In genomic region chr1:161215079-161215478, GRCh38 we compare ENCODE assay signal across 11 cellular contexts. TPM values are rescaled to one million over a fixed set of nuclear protein-coding genes. Genes with fewer than 3 reads are reported as not detected.
DNase-seq lines count a peak whose midpoint lies in the region; ATAC-seq and TF ChIP-seq lines count a peak whose summit lies in the region.
"Had no signal": no experiment of that assay in that cellular context is flagged by ENCODE, and none has a peak within 500 bp of the region (broad histone marks: within the 10 kb centered on the region; RNA-seq: fewer than 3 reads in every experiment).

FCER1G (plus strand) TSS chr1:161215295; CDS start chr1:161215322, 27 bp downstream.

- peak in 2 of 4 donors; percentile 47 to 68 for TF ChIP-seq POLR2A in esophagus squamous epithelium (IDR thresholded peaks at IDR 0.05)
- TF ChIP-seq POLR2A in ovary (IDR thresholded peaks at IDR 0.05), result no peak

- H3K27ac ChIP-seq in esophagus squamous epithelium (peak within 1 kb of the TSS in 3 of 4 donors; percentile 0 to 75 (median 61)), ovary (no peak within 1 kb of the TSS)

- H3K9me3 ChIP-seq in esophagus squamous epithelium (no peaks in the 10 kb centered on the region), ovary (no peaks in the 10 kb centered on the region)

- no peaks in the 10 kb centered on the region for H3K9me3 Mint-ChIP-seq in CD14-positive monocyte
- H3K9me3 Mint-ChIP-seq: activated B cell treated with CpG ODN at 0.5 μM for 24 hours had no signal

- H3K4me1 ChIP-seq in esophagus squamous epithelium (peaks cover 0 to 7% (median 0%) of the 10 kb centered on the region in 3 donors), ovary (ENCODE audit: insufficient read depth) (no peaks in the 10 kb centered on the region)

- intact Hi-C loops in CD14-positive monocyte (cut with micrococcal nuclease) (no loop called here), esophagus squamous epithelium (cut with DNase I) (no loop called here), ovary (cut with DNase I) (no loop called here)

- TF ChIP-seq EP300 in ovary (IDR thresholded peaks at IDR 0.05), result no peak

- TF ChIP-seq CTCF in CD14-positive monocyte (IDR thresholded peaks at IDR 0.05) (no peak), esophagus squamous epithelium (IDR thresholded peaks at IDR 0.05) (no peak), ovary (IDR thresholded peaks at IDR 0.05) (no peak)

- H3K27me3 ChIP-seq in esophagus squamous epithelium, result no peaks in the 10 kb centered on the region
- no peaks in the 10 kb centered on the region for H3K27me3 ChIP-seq in ovary

- DNase-seq in CD14-positive monocyte (ENCODE audit: low spot score), result peak; percentile 89
- peak; percentile 65 for DNase-seq in NOMO-1 treated with dmso at 0.1 percent for 144 hours (lab: John Stamatoyannopoulos, UW; ENCODE audit: unreplicated experiment)
- DNase-seq in esophagus squamous epithelium (lab: John Stamatoyannopoulos, UW), result no peak
- DNase-seq in ovary, result no peak
- DNase-seq in NCI-H1694 (lab: John Stamatoyannopoulos, UW), result no peak
- DNase-seq in activated gamma-delta T cell (lab: John Stamatoyannopoulos, UW), result no peak
- DNase-seq: activated B cell treated with CpG ODN at 0.5 μM for 24 hours; DMS153; stimulated activated CD4-positive, alpha-beta T cell treated with anti-CD3 and anti-CD28 coated beads, Interleukin-4, amount 100 ng/mL, for 24 hours had no signal

- no peak for ATAC-seq in HG03520 (IDR thresholded peaks at IDR 0.05; ENCODE audit: unreplicated experiment)
- ATAC-seq in HG03432 (IDR thresholded peaks at IDR 0.05; ENCODE audit: unreplicated experiment), result no peak

- H3K27me3 Mint-ChIP-seq in CD14-positive monocyte (ENCODE audit: low read depth in 3 of 3), result peaks cover 0 to 1% (median 0%) of the 10 kb centered on the region in 3 donors

- H3K4me3 Mint-ChIP-seq in CD14-positive monocyte, result peak within 1 kb of the TSS; percentile 99 to 100
- H3K4me3 Mint-ChIP-seq: activated B cell treated with CpG ODN at 0.5 μM for 24 hours had no signal

- peak within 1 kb of the TSS; percentile 98 to 100 (median 100) for H3K27ac Mint-ChIP-seq in CD14-positive monocyte
- H3K27ac Mint-ChIP-seq: activated B cell treated with CpG ODN at 0.5 μM for 24 hours had no signal

- peak within 1 kb of the TSS in 3 of 4 donors; percentile 16 to 50 (median 30) for H3K4me3 ChIP-seq in esophagus squamous epithelium
- H3K4me3 ChIP-seq in ovary, result no peak within 1 kb of the TSS

- H3K36me3 Mint-ChIP-seq in CD14-positive monocyte, result peaks cover 72 to 74% of the 10 kb centered on the region in 2 donors

- peaks cover 32 to 54% (median 42%) of the 10 kb centered on the region in 3 donors for H3K36me3 ChIP-seq in esophagus squamous epithelium
- H3K36me3 ChIP-seq in ovary, result no peaks in the 10 kb centered on the region

- WGBS in esophagus squamous epithelium, 2 donors, result 67 to 73% methylated on average over 10 of the region's 10 CpGs
- 81 to 84% (median 83%) methylated on average over 10 of the region's 10 CpGs for WGBS in ovary, 3 donors

- peaks cover 55% of the 10 kb centered on the region for H3K4me1 Mint-ChIP-seq in CD14-positive monocyte

RNA-seq across cellular contexts. Expression of gene FCER1G, which starts in this region (rescaled TPM):
- polyA plus RNA-seq in CD14-positive monocyte, result 1,000 to 10,000 TPM; 2,686 to 4,191 TPM
- total RNA-seq in esophagus squamous epithelium, result 10 to 100 TPM in 2 of 4 donors, 1 to 10 TPM in 2; 1.6 to 50.4 (median 25.4) TPM
- total RNA-seq in ovary, result 10 to 100 TPM in 4 of 7 donors, 1 to 10 TPM in 3; 7.1 to 38.0 (median 19.3) TPM
- 100 to 1,000 TPM in 1 of 2 donors, 10 to 100 TPM in 1; 38.3 to 270 TPM for polyA plus RNA-seq in ovary

Comparison
In these comparisons a context has a peak if more than half of its experiments do, and no peak if none do; other contexts are left out.
1. RNA of gene FCER1G (polyA plus RNA-seq): 2,686 to 4,191 TPM in CD14-positive monocyte; 38.3 to 270 TPM in ovary; every median in the first group is over 4 times any median in the second.
2. DNase-seq: peak in CD14-positive monocyte (single experiment) and NOMO-1 treated with dmso at 0.1 percent for 144 hours (single experiment); none in esophagus squamous epithelium (single experiment), ovary (0 of 5), NCI-H1694 (single experiment) and activated gamma-delta T cell (single experiment).
3. H3K27ac ChIP-seq: peak in esophagus squamous epithelium (3 of 4); none in ovary (0 of 2).